9 cellular contexts compared by ENCODE assay signal in genomic region chr6:35044771-35045275, GRCh38.
DNase-seq lines count a peak whose midpoint lies in the region; ATAC-seq and TF ChIP-seq lines count a peak whose summit lies in the region.
"Had no signal": no experiment of that assay in that cellular context is flagged by ENCODE, and none has a peak within 500 bp of the region (broad histone marks: within the 10 kb centered on the region; RNA-seq: fewer than 3 reads in every experiment).

No MANE protein-coding gene starts in this region.

- no peak overlapping the region for H3K9ac ChIP-seq in duodenal mucosa (ENCODE audit: low read depth in 1 of 2, low read length in 2 of 2)

- H3K4me1 ChIP-seq in duodenal mucosa (ENCODE audit: control insufficient read depth in 1 of 2, insufficient read depth in 2 of 2, low read length in 2 of 2) = peaks cover 57 to 67% of the 10 kb centered on the region in 2 donors

- peaks cover 7 to 21% of the 10 kb centered on the region in 2 donors for H3K36me3 ChIP-seq in duodenal mucosa (ENCODE audit: control insufficient read depth in 1 of 2, insufficient read depth in 2 of 2, low read length in 2 of 2)

- H3K27me3 ChIP-seq in duodenal mucosa (ENCODE audit: control insufficient read depth in 1 of 2, insufficient read depth in 2 of 2, low read length in 2 of 2) = no peaks in the 10 kb centered on the region

- H3K4me3 ChIP-seq in duodenal mucosa (ENCODE audit: low read depth in 1 of 2, low read length in 2 of 2) = no peak overlapping the region

- H3K27ac Mint-ChIP-seq in neural crest cell (ENCODE audit: unreplicated experiment) (peak overlapping the region; percentile 94), T-helper 17 cell (no peak overlapping the region)
- peak overlapping the region in 1 of 2 donors; percentile 29 for H3K27ac Mint-ChIP-seq in activated naive CD4-positive, alpha-beta T cell treated with anti-CD3 and anti-CD28 coated beads, Interleukin-2, amount 50 U/mL, for 72 hours

- no peak for ATAC-seq in T-helper 17 cell
- no peak for ATAC-seq in activated naive CD4-positive, alpha-beta T cell treated with anti-CD3 and anti-CD28 coated beads, Interleukin-2, amount 50 U/mL, for 72 hours

- peak overlapping the region; percentile 40 for H3K4me3 Mint-ChIP-seq in neural crest cell
- H3K4me3 Mint-ChIP-seq in T-helper 17 cell = no peak overlapping the region

- H3K27ac ChIP-seq in duodenal mucosa (ENCODE audit: low read depth, low read length) = peak overlapping the region; percentile 28

- DNase-seq in DMS 273 (lab: John Stamatoyannopoulos, UW; ENCODE audit: unreplicated experiment) (peak; percentile 99), NCI-H146 treated with DMSO at 0.1 percent for 48 hours (lab: John Stamatoyannopoulos, UW; ENCODE audit: unreplicated experiment) (peak; percentile 49), neural crest cell (ENCODE audit: low read depth, low spot score) (no peak), T-helper 17 cell (no peak), KG1 (lab: John Stamatoyannopoulos, UW) (no peak)
- DNase-seq in activated naive CD4-positive, alpha-beta T cell treated with anti-CD3 and anti-CD28 coated beads, Interleukin-2, amount 50 U/mL, for 72 hours (ENCODE audit: low spot score in 2 of 2) = no peak
- DNase-seq in activated CD4-positive, CD25-positive, alpha-beta regulatory T cell (lab: John Stamatoyannopoulos, UW) = no peak
- DNase-seq: RPMI8226 had no signal

- H3K4me1 Mint-ChIP-seq in neural crest cell = peaks cover 22% of the 10 kb centered on the region
- peaks cover 16% of the 10 kb centered on the region for H3K4me1 Mint-ChIP-seq in T-helper 17 cell

- H3K36me3 Mint-ChIP-seq in neural crest cell (ENCODE audit: low read depth) (no peaks in the 10 kb centered on the region), T-helper 17 cell (ENCODE audit: low read depth) (no peaks in the 10 kb centered on the region)
- H3K36me3 Mint-ChIP-seq in activated naive CD4-positive, alpha-beta T cell treated with anti-CD3 and anti-CD28 coated beads, Interleukin-2, amount 50 U/mL, for 72 hours = no peaks in the 10 kb centered on the region

- H3K27me3 Mint-ChIP-seq in neural crest cell (ENCODE audit: low read depth) (no peaks in the 10 kb centered on the region), T-helper 17 cell (no peaks in the 10 kb centered on the region)

- H3K9me3 ChIP-seq in duodenal mucosa (ENCODE audit: control insufficient read depth in 1 of 2, low read length in 2 of 2) (no peaks in the 10 kb centered on the region), T-helper 17 cell (ENCODE audit: control insufficient read depth, low read length, poor library complexity, severe bottlenecking) (no peaks in the 10 kb centered on the region)

- no peaks in the 10 kb centered on the region for H3K9me3 Mint-ChIP-seq in neural crest cell
- no peaks in the 10 kb centered on the region for H3K9me3 Mint-ChIP-seq in activated naive CD4-positive, alpha-beta T cell treated with anti-CD3 and anti-CD28 coated beads, Interleukin-2, amount 50 U/mL, for 72 hours

- no peak for TF ChIP-seq CTCF in neural crest cell (conservative IDR thresholded peaks at IDR 0.05)

Comparison
In these comparisons a context has a peak if more than half of its experiments do, and no peak if none do; other contexts are left out.
1. DNase-seq: peak in DMS 273 (single experiment) and NCI-H146 treated with DMSO at 0.1 percent for 48 hours (single experiment); none in neural crest cell (single experiment), T-helper 17 cell (0 of 3), KG1 (single experiment), activated naive CD4-positive, alpha-beta T cell treated with anti-CD3 and anti-CD28 coated beads, Interleukin-2, amount 50 U/mL, for 72 hours (0 of 2) and activated CD4-positive, CD25-positive, alpha-beta regulatory T cell (0 of 4).